In the genomic region with DNA sequence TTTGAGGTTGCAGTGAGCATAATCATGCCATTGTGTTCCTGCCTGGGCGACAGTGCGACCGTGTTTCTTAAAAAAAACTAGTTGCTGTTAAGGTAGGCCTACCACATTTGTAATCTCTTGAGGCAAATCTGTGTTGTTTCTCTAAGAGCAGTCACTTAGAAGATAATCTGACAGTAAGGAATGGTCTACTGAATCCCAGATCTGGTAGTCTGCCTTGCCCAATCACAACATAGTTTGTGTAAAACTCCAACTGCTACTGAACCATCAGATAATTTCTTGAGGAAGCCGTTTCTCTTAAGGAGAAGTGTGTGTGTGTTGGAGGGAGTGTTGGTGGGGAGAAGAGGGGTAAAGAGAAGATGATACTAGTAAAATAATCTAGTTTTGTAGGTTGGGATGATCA, we compare ENCODE assay signal across 24 cellular contexts. TPM values are rescaled to one million over a fixed set of nuclear protein-coding genes. Genes with fewer than 3 reads are reported as not detected.
DNase-seq lines count a peak whose midpoint lies in the region; ATAC-seq, FAIRE-seq and TF ChIP-seq lines count a peak whose summit lies in the region.
"Had no signal": no experiment of that assay in that cellular context is flagged by ENCODE, and none has a peak within 500 bp of the region (broad histone marks: within the 10 kb centered on the region; RNA-seq: fewer than 3 reads in every experiment).

No MANE protein-coding gene starts in this region.

- peak overlapping the region; percentile 1 for H3K27ac Mint-ChIP-seq in activated naive CD8-positive, alpha-beta T cell
- H3K27ac Mint-ChIP-seq in activated naive CD8-positive, alpha-beta T cell treated with anti-CD3 and anti-CD28 coated beads for 36 hours: no peak overlapping the region
- H3K27ac Mint-ChIP-seq in astrocyte (ENCODE audit: unreplicated experiment): peak overlapping the region; percentile 14
- H3K27ac Mint-ChIP-seq: activated CD8-positive, alpha-beta T cell treated with anti-CD3 and anti-CD28 coated beads, Interleukin-2, amount 10 ng/mL, durations not matched to agents 7 days and 5 days had no signal

- H3K4me1 Mint-ChIP-seq in activated naive CD8-positive, alpha-beta T cell (ENCODE audit: low read depth): peaks cover 76% of the 10 kb centered on the region
- H3K4me1 Mint-ChIP-seq in activated naive CD8-positive, alpha-beta T cell treated with anti-CD3 and anti-CD28 coated beads for 36 hours: peaks cover 66% of the 10 kb centered on the region
- peaks cover 29% of the 10 kb centered on the region for H3K4me1 Mint-ChIP-seq in astrocyte (ENCODE audit: low read depth, unreplicated experiment)

- no peak for FAIRE-seq in astrocyte (lab: Jason Lieb, UNC)
- FAIRE-seq: colon, small intestine had no signal

- no peaks in the 10 kb centered on the region for H3K27me3 ChIP-seq in Karpas-422 (ENCODE audit: low read length)
- no peaks in the 10 kb centered on the region for H3K27me3 ChIP-seq in astrocyte (ENCODE audit: insufficient read depth, low read length)
- H3K27me3 ChIP-seq in neutrophil: no peaks in the 10 kb centered on the region
- H3K27me3 ChIP-seq in Peyer's patch: no peaks in the 10 kb centered on the region
- H3K27me3 ChIP-seq: SJSA1, tibial artery had no signal

- no peak overlapping the region for H3K4me3 Mint-ChIP-seq in activated naive CD8-positive, alpha-beta T cell
- no peak overlapping the region for H3K4me3 Mint-ChIP-seq in activated naive CD8-positive, alpha-beta T cell treated with anti-CD3 and anti-CD28 coated beads for 36 hours
- H3K4me3 Mint-ChIP-seq in astrocyte (ENCODE audit: unreplicated experiment): no peak overlapping the region
- H3K4me3 Mint-ChIP-seq: activated CD8-positive, alpha-beta T cell treated with anti-CD3 and anti-CD28 coated beads, Interleukin-2, amount 10 ng/mL, durations not matched to agents 7 days and 5 days had no signal

- H3K4me3 ChIP-seq in Karpas-422 (ENCODE audit: low read length): no peak overlapping the region
- no peak overlapping the region for H3K4me3 ChIP-seq in astrocyte (ENCODE audit: insufficient read depth, low read depth, low read length)
- peak overlapping the region in 1 of 2 experiments; percentile 22 for H3K4me3 ChIP-seq in neutrophil (ENCODE audit: low read depth in 1 of 2, low read length in 1 of 2)
- no peak overlapping the region for H3K4me3 ChIP-seq in Peyer's patch
- H3K4me3 ChIP-seq: PC-9, psoas muscle, SJSA1, tibial artery had no signal

- H2AFZ ChIP-seq in Karpas-422 (ENCODE audit: low read length): no peak overlapping the region
- no peak overlapping the region for H2AFZ ChIP-seq in astrocyte (ENCODE audit: low read depth, low read length)
- H2AFZ ChIP-seq: PC-9 had no signal

- H3K36me3 ChIP-seq in Karpas-422 (ENCODE audit: insufficient read depth, low read length) (no peaks in the 10 kb centered on the region), astrocyte (ENCODE audit: insufficient read depth, low read length) (no peaks in the 10 kb centered on the region), neutrophil (no peaks in the 10 kb centered on the region), Peyer's patch (no peaks in the 10 kb centered on the region)
- H3K36me3 ChIP-seq: tibial artery had no signal

- H3K4me1 ChIP-seq in Karpas-422 (ENCODE audit: low read length) (peaks cover 62% of the 10 kb centered on the region), astrocyte (ENCODE audit: insufficient read depth, low read length) (peaks cover 4% of the 10 kb centered on the region), neutrophil (ENCODE audit: control insufficient read depth in 1 of 2, insufficient read depth in 1 of 2, low read depth in 1 of 2, low read length in 1 of 2) (peaks cover 90 to 92% of the 10 kb centered on the region in 2 experiments), Peyer's patch (peaks cover 0 to 22% (median 7%) of the 10 kb centered on the region in 4 donors)

- H3K79me2 ChIP-seq in Karpas-422 (ENCODE audit: low read length) (peaks cover 92% of the 10 kb centered on the region), astrocyte (ENCODE audit: insufficient read depth, low read length) (peaks cover 93% of the 10 kb centered on the region)

- TF ChIP-seq CTCF in astrocyte (IDR thresholded peaks at IDR 0.05; ENCODE audit: insufficient read depth, low read depth, low read length): no peak
- TF ChIP-seq CTCF in neutrophil (IDR thresholded peaks at IDR 0.05): no peak
- TF ChIP-seq CTCF in Peyer's patch (IDR thresholded peaks at IDR 0.05): no peak

- no peaks in the 10 kb centered on the region for H3K9me3 Mint-ChIP-seq in activated naive CD8-positive, alpha-beta T cell (ENCODE audit: low read depth)
- no peaks in the 10 kb centered on the region for H3K9me3 Mint-ChIP-seq in activated naive CD8-positive, alpha-beta T cell treated with anti-CD3 and anti-CD28 coated beads for 36 hours
- H3K9me3 Mint-ChIP-seq in astrocyte (ENCODE audit: unreplicated experiment): no peaks in the 10 kb centered on the region

- peaks cover 24% of the 10 kb centered on the region for H4K20me1 ChIP-seq in Karpas-422 (ENCODE audit: insufficient read depth, low read depth, low read length)
- H4K20me1 ChIP-seq in astrocyte (ENCODE audit: insufficient read depth, low read length): peaks cover 56% of the 10 kb centered on the region

- no peak for DNase-seq in activated naive CD8-positive, alpha-beta T cell treated with anti-CD3 and anti-CD28 coated beads for 36 hours
- no peak for DNase-seq in Karpas-422
- no peak for DNase-seq in astrocyte (ENCODE audit: low read depth)
- DNase-seq in Peyer's patch: no peak
- no peak for DNase-seq in mesenteric fat pad (ENCODE audit: low spot score)
- DNase-seq: ACHN; activated CD8-positive, alpha-beta T cell treated with anti-CD3 and anti-CD28 coated beads, Interleukin-2, amount 10 ng/mL, durations not matched to agents 7 days and 5 days; activated naive CD4-positive, alpha-beta T cell treated with anti-CD3 and anti-CD28 coated beads, Interleukin-2, amount 50 U/mL, for 16 hours; activated T-cell treated with anti-CD3 and anti-CD28 coated beads, Interleukin-2, amount 50 U/mL, for 48 hours; DMS79; NCI-H187 treated with DMSO at 0.1 percent for 48 hours; NCI-H226; NCI-H82; psoas muscle; small intestine; stimulated activated CD4-positive, alpha-beta T cell treated with anti-CD3 and anti-CD28 coated beads, Interleukin-4, amount 100 ng/mL, for 1 hour; stimulated activated naive CD8-positive, alpha-beta T cell treated with anti-CD3 and anti-CD28 coated beads, Interleukin-15, Interleukin-2, amounts not matched to agents 100 U/mL and 50 U/mL, for 24 hours; tibial artery had no signal

- H3K27ac ChIP-seq in Karpas-422 (ENCODE audit: low read length): peak overlapping the region; percentile 74; the same call in 1 of the 2 replicates
- no peak overlapping the region for H3K27ac ChIP-seq in astrocyte (ENCODE audit: low read depth, low read length)
- peak overlapping the region; percentile 85 for H3K27ac ChIP-seq in neutrophil
- H3K27ac ChIP-seq in Peyer's patch: no peak overlapping the region
- H3K27ac ChIP-seq: PC-9, psoas muscle, SJSA1, tibial artery had no signal

- no peaks in the 10 kb centered on the region for H3K27me3 Mint-ChIP-seq in activated naive CD8-positive, alpha-beta T cell
- no peaks in the 10 kb centered on the region for H3K27me3 Mint-ChIP-seq in activated naive CD8-positive, alpha-beta T cell treated with anti-CD3 and anti-CD28 coated beads for 36 hours
- H3K27me3 Mint-ChIP-seq in astrocyte (ENCODE audit: low read depth, unreplicated experiment): no peaks in the 10 kb centered on the region

- H3K4me2 ChIP-seq in Karpas-422 (ENCODE audit: low read depth, low read length, poor library complexity, severe bottlenecking): peak overlapping the region; percentile 93
- no peak overlapping the region for H3K4me2 ChIP-seq in astrocyte (ENCODE audit: low read length)
- H3K4me2 ChIP-seq: PC-9 had no signal

- peaks cover 5% of the 10 kb centered on the region for H3K36me3 Mint-ChIP-seq in activated naive CD8-positive, alpha-beta T cell
- H3K36me3 Mint-ChIP-seq in activated naive CD8-positive, alpha-beta T cell treated with anti-CD3 and anti-CD28 coated beads for 36 hours: peaks cover 16% of the 10 kb centered on the region
- no peaks in the 10 kb centered on the region for H3K36me3 Mint-ChIP-seq in astrocyte (ENCODE audit: low read depth, unreplicated experiment)

- no peak for ATAC-seq in HG02938 (IDR thresholded peaks at IDR 0.05; ENCODE audit: unreplicated experiment)
- ATAC-seq: activated CD8-positive, alpha-beta T cell treated with anti-CD3 and anti-CD28 coated beads, Interleukin-2, amount 10 ng/mL, durations not matched to agents 7 days and 5 days; psoas muscle; stimulated activated naive CD8-positive, alpha-beta T cell treated with anti-CD3 and anti-CD28 coated beads, Interleukin-15, Interleukin-2, amounts not matched to agents 100 U/mL and 50 U/mL, for 24 hours had no signal

- H3K9me2 ChIP-seq in Karpas-422 (replicated peaks; ENCODE audit: insufficient read depth, low read length): no peaks in the 10 kb centered on the region

- no peak overlapping the region for H3K9ac ChIP-seq in Karpas-422 (ENCODE audit: low read length)
- H3K9ac ChIP-seq in astrocyte (ENCODE audit: low read length): no peak overlapping the region

- no peak for TF ChIP-seq POLR2A in Peyer's patch (IDR thresholded peaks at IDR 0.05)

- H3K9me3 ChIP-seq in Karpas-422 (ENCODE audit: low read length): no peaks in the 10 kb centered on the region
- no peaks in the 10 kb centered on the region for H3K9me3 ChIP-seq in astrocyte (ENCODE audit: insufficient read depth, low read depth, low read length)
- H3K9me3 ChIP-seq in neutrophil: no peaks in the 10 kb centered on the region
- no peaks in the 10 kb centered on the region for H3K9me3 ChIP-seq in Peyer's patch
- H3K9me3 ChIP-seq: psoas muscle, SJSA1, tibial artery had no signal

RNA-seq across cellular contexts. Expression of gene NRF1, which starts 5.0 kb away (rescaled TPM):
- 10 to 100 TPM; 17.9 to 20.4 TPM for total RNA-seq in activated naive CD8-positive, alpha-beta T cell treated with anti-CD3 and anti-CD28 coated beads for 36 hours
- total RNA-seq in Karpas-422 (2014; rRNA removed; shearing (Covaris generic); ENCODE audit: low replicate concordance): 20.1 and 22.5 TPM in 2 replicates
- total RNA-seq in astrocyte (11.7 and 12.7 TPM in 2 replicates), Peyer's patch (10 to 100 TPM; 11.2 to 27.2 (median 16.5) TPM), mesenteric fat pad (16.2 TPM)

Comparison
In these comparisons a context has a peak if more than half of its experiments do, and no peak if none do; other contexts are left out.
1. H3K27ac ChIP-seq: peak in Karpas-422 (single experiment) and neutrophil (single experiment); none in astrocyte (single experiment) and Peyer's patch (0 of 4).